In genomic region chr18:79400091-79400590, GRCh38 we compare ENCODE assay signal across 8 cellular contexts. TPM values are rescaled to one million over a fixed set of nuclear protein-coding genes. Genes with fewer than 3 reads are reported as not detected.
A peak's percentile ranks its signal among the peaks of the same experiment; 100 is the strongest.
DNase-seq lines count a peak whose midpoint lies in the region; TF ChIP-seq lines count a peak whose summit lies in the region.

No MANE protein-coding gene starts in this region.

- TF ChIP-seq CTCF in GM06990 (IDR thresholded peaks at IDR 0.05; ENCODE audit: insufficient read depth, low read length, poor library complexity, severe bottlenecking) (no peak), fibroblast of pulmonary artery (IDR thresholded peaks at IDR 0.05; ENCODE audit: low read length, missing control alignments) (no peak), neutrophil (IDR thresholded peaks at IDR 0.05) (no peak), endothelial cell (IDR thresholded peaks at IDR 0.05; ENCODE audit: unreplicated experiment) (no peak), osteocyte (IDR thresholded peaks at IDR 0.05) (no peak)

- H3K4me1 Mint-ChIP-seq in endothelial cell (ENCODE audit: unreplicated experiment) (peaks cover 25% of the 10 kb centered on the region), osteocyte (ENCODE audit: unreplicated experiment) (peaks cover 28% of the 10 kb centered on the region)

- H3K4me3 ChIP-seq in GM06990 (replicated peaks; ENCODE audit: low read depth, low read length) (peak overlapping the region; percentile 54), fibroblast of pulmonary artery (replicated peaks; ENCODE audit: low read depth, low read length) (peak overlapping the region; percentile 54), neutrophil (ENCODE audit: low read depth in 1 of 2, low read length in 1 of 2) (peak overlapping the region; percentile 68 to 92)

- H3K4me3 Mint-ChIP-seq in endothelial cell (ENCODE audit: unreplicated experiment) (no peak overlapping the region), osteocyte (ENCODE audit: unreplicated experiment) (no peak overlapping the region)

- H3K27me3 ChIP-seq in GM06990 (replicated peaks; ENCODE audit: control insufficient read depth, insufficient read depth, low read length) (no peaks in the 10 kb centered on the region; the same call in 1 of the 2 replicates), neutrophil (peaks cover 95% of the 10 kb centered on the region)

- peaks cover 9% of the 10 kb centered on the region for H3K36me3 Mint-ChIP-seq in endothelial cell (ENCODE audit: low read depth, unreplicated experiment)
- H3K36me3 Mint-ChIP-seq in osteocyte (ENCODE audit: unreplicated experiment) = no peaks in the 10 kb centered on the region

- peak overlapping the region; percentile 64 for H3K27ac ChIP-seq in neutrophil

- no peaks in the 10 kb centered on the region for H3K9me3 ChIP-seq in neutrophil

- H3K27ac Mint-ChIP-seq in endothelial cell (ENCODE audit: unreplicated experiment) (no peak overlapping the region), osteocyte (ENCODE audit: unreplicated experiment) (no peak overlapping the region)

- H3K9me3 Mint-ChIP-seq in endothelial cell (ENCODE audit: unreplicated experiment) = no peaks in the 10 kb centered on the region
- H3K9me3 Mint-ChIP-seq in osteocyte (ENCODE audit: unreplicated experiment) = no peaks in the 10 kb centered on the region

- peaks cover 28% of the 10 kb centered on the region for H3K27me3 Mint-ChIP-seq in endothelial cell (ENCODE audit: unreplicated experiment)
- H3K27me3 Mint-ChIP-seq in osteocyte (ENCODE audit: unreplicated experiment) = no peaks in the 10 kb centered on the region

- peaks cover 22 to 40% of the 10 kb centered on the region in 2 experiments for H3K4me1 ChIP-seq in neutrophil (ENCODE audit: control insufficient read depth in 1 of 2, insufficient read depth in 1 of 2, low read depth in 1 of 2, low read length in 1 of 2)

- DNase-seq in GM06990 (ENCODE audit: extremely low read depth, insufficient read length) (no peak), HuH-7 (ENCODE audit: low spot score) (peak; percentile 87), fibroblast of pulmonary artery (ENCODE audit: low read depth) (peak; percentile 37), endothelial cell (ENCODE audit: low spot score) (no peak), osteocyte (ENCODE audit: extremely low spot score, unreplicated experiment) (no peak), SKM-1 treated with dmso at 0.1 percent for 144 hours (lab: John Stamatoyannopoulos, UW; ENCODE audit: unreplicated experiment) (no peak)
- DNase-seq in activated CD8-positive, alpha-beta memory T cell treated with anti-CD3 and anti-CD28 coated beads, Interleukin-2, amount 50 U/mL, for 48 hours = peak; percentile 85

- H3K36me3 ChIP-seq in GM06990 (ENCODE audit: control insufficient read depth, insufficient read depth, low read length) (no peaks in the 10 kb centered on the region), neutrophil (no peaks in the 10 kb centered on the region)

RNA-seq across cellular contexts. Expression of gene NFATC1, which starts 4.4 kb away (rescaled TPM):
- total RNA-seq in endothelial cell (ENCODE audit: unreplicated experiment) (40.6 TPM), osteocyte (5.9 and 8.1 TPM in 2 replicates)

Comparison
In these comparisons a context has a peak if more than half of its experiments do, and no peak if none do; other contexts are left out.
1. DNase-seq: peak in HuH-7 (single experiment), activated CD8-positive, alpha-beta memory T cell treated with anti-CD3 and anti-CD28 coated beads, Interleukin-2, amount 50 U/mL, for 48 hours (single experiment) and fibroblast of pulmonary artery (single experiment); none in GM06990 (single experiment), endothelial cell (single experiment), osteocyte (single experiment) and SKM-1 treated with dmso at 0.1 percent for 144 hours (single experiment).
2. Peak in every context shown above with its lines, with median percentiles within 50 percentile points of each other: H3K4me3 ChIP-seq.